Comparison of ENCODE assay signal across 2 cellular contexts in genomic region chr12:6114476-6114870, GRCh38.
TF ChIP-seq lines count a peak whose summit lies in the region.

No MANE protein-coding gene starts in this region.

TF ChIP-seq in GM23338, 12 proteins besides CTCF, POLR2A, EP300 and RAD21:
- no peak for TF ChIP-seq ZNF462 (CRISPR knock-in tag; IDR thresholded peaks at IDR 0.05)
- TF ChIP-seq EZH2phosphoT487 (IDR thresholded peaks at IDR 0.05; ENCODE audit: unreplicated experiment) = no peak
- TF ChIP-seq STAT1 (IDR thresholded peaks at IDR 0.05; ENCODE audit: unreplicated experiment) = no peak
- TF ChIP-seq ETS1 (IDR thresholded peaks at IDR 0.05) = no peak
- no peak for TF ChIP-seq EZH2 (IDR thresholded peaks at IDR 0.05; ENCODE audit: low read depth, unreplicated experiment)
- TF ChIP-seq CREB1 (CRISPR knock-in tag; IDR thresholded peaks at IDR 0.05; ENCODE audit: low read depth) = no peak
- TF ChIP-seq JUNB (IDR thresholded peaks at IDR 0.05; ENCODE audit: unreplicated experiment) = no peak
- TF ChIP-seq NANOG (IDR thresholded peaks at IDR 0.05; ENCODE audit: borderline replicate concordance) = no peak
- TF ChIP-seq REST (IDR thresholded peaks at IDR 0.05; ENCODE audit: unreplicated experiment) = no peak
- no peak for TF ChIP-seq POLR2AphosphoS5 (IDR thresholded peaks at IDR 0.05; ENCODE audit: low read depth)
- TF ChIP-seq ZNF331 (CRISPR knock-in tag; IDR thresholded peaks at IDR 0.05; ENCODE audit: low read depth) = no peak
- no peak for TF ChIP-seq ZNF114 (CRISPR knock-in tag; IDR thresholded peaks at IDR 0.05)
TF ChIP-seq in GM23338: peak in this region for 0.

TF ChIP-seq in HepG2, 621 proteins besides CTCF, POLR2A, EP300 and RAD21:
- TF ChIP-seq ZNF687 (CRISPR knock-in tag; IDR thresholded peaks at IDR 0.05) (0 out of 2 replicates have a peak, but pooled peaks have one; percentile 10), PRDM15 (CRISPR knock-in tag; IDR thresholded peaks at IDR 0.05) (no peak)
